Comparison of ENCODE assay signal across 10 cellular contexts in the genomic region with DNA sequence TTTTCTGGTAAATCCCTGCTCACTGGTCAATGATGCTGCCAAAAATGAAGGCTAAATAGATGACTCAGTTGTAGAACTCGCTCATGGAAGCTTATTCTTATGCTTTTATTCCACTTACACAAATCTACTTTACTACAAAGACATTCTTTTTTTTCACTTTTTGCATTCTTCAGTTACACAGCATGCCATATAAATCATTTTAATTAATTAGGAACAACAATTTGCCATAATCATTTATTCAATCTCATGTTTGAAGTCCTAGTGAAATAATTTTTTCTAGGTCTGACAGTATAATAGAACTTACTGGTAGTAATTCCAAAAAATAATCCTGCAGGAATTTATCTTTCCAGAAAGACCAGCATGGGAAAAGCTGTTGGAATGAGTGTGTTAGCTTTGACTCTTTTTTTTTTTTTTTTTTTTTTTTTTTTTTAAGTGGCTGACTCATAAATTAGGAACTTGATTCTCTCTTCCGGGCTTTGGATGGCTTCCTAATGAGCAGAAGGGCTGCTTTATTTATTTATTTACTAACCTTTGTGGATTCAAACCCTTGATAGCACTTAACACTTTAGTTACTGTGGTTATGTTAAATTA.
DNase-seq lines count a peak whose midpoint lies in the region; ATAC-seq, FAIRE-seq and TF ChIP-seq lines count a peak whose summit lies in the region.
"Had no signal": no experiment of that assay in that cellular context is flagged by ENCODE, and none has a peak within 500 bp of the region (broad histone marks: within the 10 kb centered on the region; RNA-seq: fewer than 3 reads in every experiment).

No MANE protein-coding gene starts in this region.

- peak in 1 of 2 experiments; percentile 10 for DNase-seq in A549 (ENCODE audit: low read depth in 1 of 2, low spot score in 1 of 2)
- peak; percentile 8 for DNase-seq in HTR-8/SVneo (ENCODE audit: insufficient read length, low spot score)
- peak; percentile 92 for DNase-seq in amniotic epithelial cell (ENCODE audit: low read depth)
- peak; percentile 12 for DNase-seq in iPS-NIHi11 (ENCODE audit: low spot score)
- no peak for DNase-seq in NK-92 treated with Interleukin-12 subunit alpha and Interleukin-12 subunit beta, amount 100 ng/mL, for 24 hours (lab: John Stamatoyannopoulos, UW)
- no peak for DNase-seq in activated naive CD8-positive, alpha-beta T cell treated with anti-CD3 and anti-CD28 coated beads for 36 hours
- DNase-seq: activated CD4-positive, alpha-beta memory T cell treated with anti-CD3 and anti-CD28 coated beads for 36 hours; CD8-positive, alpha-beta T cell had no signal

- no peaks in the 10 kb centered on the region for H3K9me3 ChIP-seq in A549

- no peaks in the 10 kb centered on the region for H3K4me1 Mint-ChIP-seq in activated naive CD8-positive, alpha-beta T cell treated with anti-CD3 and anti-CD28 coated beads for 36 hours

- POLR2A ChIA-PET in A549 (lab: Yijun Ruan, JAX): no interaction called here

- CTCF ChIA-PET in A549 (lab: Yijun Ruan, JAX): interaction anchor here (0.6 kb wide), 1 partner anchor 123 kb away, joined by 5 read pairs; no protein-coding TSS in a partner anchor

- H3K27me3 Mint-ChIP-seq in activated naive CD8-positive, alpha-beta T cell treated with anti-CD3 and anti-CD28 coated beads for 36 hours: no peaks in the 10 kb centered on the region
- H3K27me3 Mint-ChIP-seq: activated CD4-positive, alpha-beta memory T cell treated with anti-CD3 and anti-CD28 coated beads for 36 hours had no signal

- H3K9me3 Mint-ChIP-seq in activated naive CD8-positive, alpha-beta T cell treated with anti-CD3 and anti-CD28 coated beads for 36 hours: no peaks in the 10 kb centered on the region
- H3K9me3 Mint-ChIP-seq: CD8-positive, alpha-beta T cell had no signal

- TF ChIP-seq RAD21 in A549 (conservative IDR thresholded peaks at IDR 0.05 in 1 of 2, IDR thresholded peaks at IDR 0.05 in 1 of 2): no peak

- no peak overlapping the region for H3K4me3 ChIP-seq in A549

- peak overlapping the region; percentile 33; the same call in 2 of the 3 replicates for H3K4me2 ChIP-seq in A549

- peak overlapping the region; percentile 14 to 21; a peak in 3 of 6 replicates for H3K27ac ChIP-seq in A549

- H3K4me3 Mint-ChIP-seq in activated naive CD8-positive, alpha-beta T cell treated with anti-CD3 and anti-CD28 coated beads for 36 hours: no peak overlapping the region
- H3K4me3 Mint-ChIP-seq: activated CD4-positive, alpha-beta memory T cell treated with anti-CD3 and anti-CD28 coated beads for 36 hours; CD8-positive, alpha-beta T cell had no signal

- peaks cover 37% of the 10 kb centered on the region for H3K4me1 ChIP-seq in A549

- no peak for TF ChIP-seq POLR2A in A549 (IDR thresholded peaks at IDR 0.05; ENCODE audit: low read length)

- H3K36me3 Mint-ChIP-seq in activated naive CD8-positive, alpha-beta T cell treated with anti-CD3 and anti-CD28 coated beads for 36 hours: no peaks in the 10 kb centered on the region
- H3K36me3 Mint-ChIP-seq: activated CD4-positive, alpha-beta memory T cell treated with anti-CD3 and anti-CD28 coated beads for 36 hours; CD8-positive, alpha-beta T cell had no signal

- no peak for TF ChIP-seq CTCF in A549 (IDR thresholded peaks at IDR 0.05)

- TF ChIP-seq EP300 in A549 (IDR thresholded peaks at IDR 0.05): no peak

- no peak for FAIRE-seq in A549 (lab: Jason Lieb, UNC)
- no peak for FAIRE-seq in HTR-8/SVneo (lab: Jason Lieb, UNC)

- 14% methylated on average over 2 of the region's 2 CpGs for WGBS in A549 (ENCODE audit: missing lambda C conversion rate)

- H3K27ac Mint-ChIP-seq in activated naive CD8-positive, alpha-beta T cell treated with anti-CD3 and anti-CD28 coated beads for 36 hours: no peak overlapping the region
- H3K27ac Mint-ChIP-seq: activated CD4-positive, alpha-beta memory T cell treated with anti-CD3 and anti-CD28 coated beads for 36 hours; CD8-positive, alpha-beta T cell had no signal

- ATAC-seq in A549 (no peak), HG03108 (IDR thresholded peaks at IDR 0.05; ENCODE audit: unreplicated experiment) (no peak), GM21723 (IDR thresholded peaks at IDR 0.05; ENCODE audit: unreplicated experiment) (no peak)
- ATAC-seq: CD8-positive, alpha-beta T cell had no signal

TF ChIP-seq in A549, 52 proteins besides CTCF, POLR2A, EP300 and RAD21:
- TF ChIP-seq FOSL2 (IDR thresholded peaks at IDR 0.05) (0 out of 2 replicates have a peak, but pooled peaks have one; percentile 51), FOSL2 (CRISPR knock-in tag; IDR thresholded peaks at IDR 0.05) (0 out of 2 replicates have a peak, but pooled peaks have one; percentile 11), POLR2AphosphoS2 (conservative IDR thresholded peaks at IDR 0.05; ENCODE audit: low read length) (no peak)

Comparison
In these comparisons a context has a peak if more than half of its experiments do, and no peak if none do; other contexts are left out.
1. DNase-seq: peak in HTR-8/SVneo (single experiment), amniotic epithelial cell (single experiment) and iPS-NIHi11 (single experiment); none in NK-92 treated with Interleukin-12 subunit alpha and Interleukin-12 subunit beta, amount 100 ng/mL, for 24 hours (single experiment) and activated naive CD8-positive, alpha-beta T cell treated with anti-CD3 and anti-CD28 coated beads for 36 hours (single experiment).